Comparison of ENCODE assay signal across 13 cellular contexts in the genomic region with DNA sequence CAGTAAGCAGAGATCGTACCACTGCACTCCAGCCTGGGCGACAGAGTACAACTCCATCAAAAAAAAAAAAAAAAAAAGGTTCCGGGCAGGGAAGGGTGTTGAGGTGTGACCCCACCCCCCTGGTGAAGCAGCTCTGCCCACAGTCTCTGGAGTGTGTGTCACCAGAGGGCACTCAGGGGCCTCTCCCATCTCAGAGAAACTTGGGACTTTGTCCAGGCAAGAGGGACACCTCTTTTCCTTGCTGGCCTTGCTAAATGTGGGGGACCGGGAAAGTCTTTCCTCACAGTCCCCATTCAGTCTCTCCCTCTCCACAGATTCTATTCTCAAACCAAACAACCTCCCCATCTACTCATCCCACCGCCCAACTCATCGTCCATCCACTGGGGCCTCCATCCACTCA. TPM values are rescaled to one million over a fixed set of nuclear protein-coding genes. Genes with fewer than 3 reads are reported as not detected.
"Had no signal": no experiment of that assay in that cellular context is flagged by ENCODE, and none has a peak within 500 bp of the region (broad histone marks: within the 10 kb centered on the region; RNA-seq: fewer than 3 reads in every experiment).

No MANE protein-coding gene starts in this region.

- ATAC-seq: activated T-cell treated with anti-CD3 and anti-CD28 coated beads, Interleukin-2, amount 50 U/mL, for 72 hours; stimulated activated naive CD8-positive, alpha-beta T cell treated with anti-CD3 and anti-CD28 coated beads, Interleukin-15, amount 100 ng/mL, for 72 hours; WTC11 had no signal

- H3K4me1 ChIP-seq: suprapubic skin had no signal

- DNase-seq: activated CD4-positive, alpha-beta memory T cell treated with anti-CD3 and anti-CD28 coated beads, Interleukin-2, amount 10 ng/mL, durations not matched to agents 7 days and 5 days; activated CD4-positive, alpha-beta T cell treated with anti-CD3 and anti-CD28 coated beads for 4 hours; activated naive CD8-positive, alpha-beta T cell treated with anti-CD3 and anti-CD28 coated beads, Interleukin-2, amount 10 ng/mL, durations not matched to agents 7 days and 5 days; activated T-cell treated with anti-CD3 and anti-CD28 coated beads, Interleukin-2, amount 50 U/mL, for 72 hours; effector CD8-positive, alpha-beta T cell; foreskin fibroblast; stimulated activated CD4-positive, alpha-beta T cell treated with anti-CD3 and anti-CD28 coated beads, Interleukin-12 subunit alpha, Interleukin-12 subunit beta, amount 100 ng/mL, for 4 hours; stimulated activated CD4-positive, alpha-beta T cell treated with anti-CD3 and anti-CD28 coated beads, Interleukin-1b, Interleukin-23, amount 100 ng/mL, for 48 hours; stimulated activated naive CD8-positive, alpha-beta T cell treated with anti-CD3 and anti-CD28 coated beads, Interleukin-15, amount 100 ng/mL, for 72 hours; trophoblast cell had no signal

- H3K9me3 ChIP-seq: suprapubic skin had no signal

- H3K27me3 ChIP-seq: cardiac muscle cell, suprapubic skin had no signal

- H3K4me3 ChIP-seq: cardiac muscle cell, suprapubic skin had no signal

- H3K27ac ChIP-seq: cardiac muscle cell, suprapubic skin had no signal

RNA-seq across cellular contexts. Expression of gene RFLNA, which starts 43.6 kb away (rescaled TPM):
- total RNA-seq: activated CD4-positive, alpha-beta memory T cell treated with anti-CD3 and anti-CD28 coated beads, Interleukin-2, amount 10 ng/mL, durations not matched to agents 7 days and 5 days; activated naive CD8-positive, alpha-beta T cell treated with anti-CD3 and anti-CD28 coated beads, Interleukin-2, amount 10 ng/mL, durations not matched to agents 7 days and 5 days; activated T-cell treated with anti-CD3 and anti-CD28 coated beads, Interleukin-2, amount 50 U/mL, for 72 hours had no signal
